1 cellular context compared by ENCODE assay signal in the genomic region with DNA sequence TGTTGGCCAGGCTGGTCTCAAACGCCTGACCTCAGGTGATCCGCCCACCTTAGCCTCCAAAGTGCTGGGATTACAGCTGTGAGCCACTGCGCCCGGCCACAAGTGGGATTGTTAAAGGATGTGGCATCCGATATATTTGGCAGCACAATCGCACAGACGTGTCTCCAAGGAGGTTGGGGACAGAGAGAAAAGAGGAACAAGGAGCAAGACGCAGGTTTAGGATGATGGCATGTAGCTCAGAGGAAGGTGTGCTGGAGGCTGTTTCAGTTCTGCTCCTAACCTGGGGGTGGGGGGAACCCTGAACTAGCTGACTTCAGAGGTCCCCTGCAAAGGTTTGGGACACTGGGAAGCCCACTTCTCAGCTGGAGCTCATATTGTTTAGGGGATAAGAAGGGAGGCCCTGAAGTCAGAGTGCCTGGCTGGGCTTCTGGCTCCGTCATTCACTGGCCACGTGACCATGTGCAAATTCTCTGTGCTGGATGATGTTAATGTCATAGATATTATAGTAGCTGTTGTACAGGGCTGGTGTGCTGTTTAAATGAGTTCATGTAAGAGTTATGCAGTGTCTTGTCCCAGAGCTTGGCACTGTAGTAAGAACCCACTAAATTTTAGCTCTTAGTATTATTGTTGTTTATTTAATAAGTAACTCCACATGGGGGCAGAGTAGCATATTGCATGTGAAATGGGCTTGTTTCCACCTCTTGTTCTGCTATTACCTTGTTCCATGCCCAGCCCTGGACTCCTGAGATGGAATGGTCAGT.
TF ChIP-seq lines count a peak whose summit lies in the region.

No MANE protein-coding gene starts in this region.

TF ChIP-seq in GM12878, 131 proteins besides CTCF, POLR2A, EP300 and RAD21 (continued from another document):
- peak; percentile 41; the same call in 1 of the 2 replicates for TF ChIP-seq ATF7 (IDR thresholded peaks at IDR 0.05; ENCODE audit: low read depth)
- 0 out of 2 replicates have a peak, but pooled peaks have one; percentile 57 for TF ChIP-seq DPF2 (IDR thresholded peaks at IDR 0.05)
- no peak for TF ChIP-seq ZNF384 (IDR thresholded peaks at IDR 0.05; ENCODE audit: borderline replicate concordance, low read depth, low read length)
- no peak for TF ChIP-seq PAX8 (IDR thresholded peaks at IDR 0.05)
- TF ChIP-seq, protein P1, sequence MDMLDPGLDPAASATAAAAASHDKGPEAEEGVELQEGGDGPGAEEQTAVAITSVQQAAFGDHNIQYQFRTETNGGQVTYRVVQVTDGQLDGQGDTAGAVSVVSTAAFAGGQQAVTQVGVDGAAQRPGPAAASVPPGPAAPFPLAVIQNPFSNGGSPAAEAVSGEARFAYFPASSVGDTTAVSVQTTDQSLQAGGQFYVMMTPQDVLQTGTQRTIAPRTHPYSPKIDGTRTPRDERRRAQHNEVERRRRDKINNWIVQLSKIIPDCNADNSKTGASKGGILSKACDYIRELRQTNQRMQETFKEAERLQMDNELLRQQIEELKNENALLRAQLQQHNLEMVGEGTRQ (IDR thresholded peaks at IDR 0.05; ENCODE audit: borderline replicate concordance, low read depth, low read length) = peak; percentile 40; the same call in 1 of the 2 replicates
- no peak for TF ChIP-seq CREM (IDR thresholded peaks at IDR 0.05; ENCODE audit: low read depth)
- peak; percentile 52 for TF ChIP-seq RUNX3 (IDR thresholded peaks at IDR 0.05; ENCODE audit: low read length)
- 0 out of 2 replicates have a peak, but pooled peaks have one; percentile 13 for TF ChIP-seq MTA2 (IDR thresholded peaks at IDR 0.05; ENCODE audit: low read depth)
- TF ChIP-seq IRF4 (IDR thresholded peaks at IDR 0.05; ENCODE audit: low read depth, low read length) = peak; percentile 55; the same call in 1 of the 2 replicates
- TF ChIP-seq IKZF2 (IDR thresholded peaks at IDR 0.05) = peak; percentile 86 to 88
- peak; percentile 88 for TF ChIP-seq RAD51 (IDR thresholded peaks at IDR 0.05)
- no peak for TF ChIP-seq YBX1 (IDR thresholded peaks at IDR 0.05)
- TF ChIP-seq EED (IDR thresholded peaks at IDR 0.05; ENCODE audit: low read depth) = peak; percentile 71
- TF ChIP-seq CBX5 (IDR thresholded peaks at IDR 0.05; ENCODE audit: low read depth) = no peak
